1 cellular context compared by ENCODE assay signal in genomic region chr3:172051957-172052354, GRCh38.
TF ChIP-seq lines count a peak whose summit lies in the region.

No MANE protein-coding gene starts in this region.

TF ChIP-seq in HepG2, 621 proteins besides CTCF, POLR2A, EP300 and RAD21 (continued from another document):
- no peak for TF ChIP-seq ZSCAN25 (CRISPR knock-in tag; IDR thresholded peaks at IDR 0.05)
